Comparison of ENCODE assay signal across 9 cellular contexts in the genomic region with DNA sequence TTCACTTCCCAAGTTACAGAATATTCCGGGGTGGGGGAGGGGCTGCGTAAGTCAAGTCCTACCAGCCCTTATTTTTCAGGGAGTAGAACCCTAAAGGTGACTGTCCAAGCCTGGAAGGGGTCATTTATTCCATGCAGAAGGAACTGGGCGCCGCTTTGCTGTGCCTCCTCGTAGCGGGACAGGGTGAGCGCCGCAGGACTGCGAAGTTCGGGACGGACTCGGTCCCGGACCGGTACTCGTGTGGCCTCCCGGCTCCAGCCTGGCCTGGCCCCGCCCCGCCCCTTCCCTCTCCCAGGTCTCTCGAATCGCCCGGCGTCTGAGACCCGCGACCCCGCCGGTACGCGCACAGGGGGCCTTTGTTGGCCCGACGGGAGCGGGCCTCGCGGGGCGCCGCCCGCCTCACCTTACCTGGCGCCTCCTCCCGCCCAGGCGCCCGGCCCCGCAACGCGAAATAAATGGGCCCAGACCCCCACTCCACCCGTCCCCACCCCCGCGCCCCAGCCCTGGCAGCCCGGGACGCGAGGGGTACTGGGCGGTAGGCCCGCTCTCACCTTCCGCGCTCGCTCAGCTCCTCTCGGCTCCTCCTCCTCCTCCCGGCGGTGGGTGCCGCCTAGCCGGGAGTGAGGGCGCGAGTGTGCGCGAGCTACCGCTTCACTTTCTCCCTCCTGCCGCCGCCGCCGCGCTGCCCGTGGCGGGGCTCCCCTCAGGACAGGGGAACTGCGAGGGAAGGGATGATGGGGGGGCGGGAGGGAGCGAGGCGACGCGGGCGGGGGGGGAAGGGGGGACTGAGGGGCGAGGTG. TPM values are rescaled to one million over a fixed set of nuclear protein-coding genes. Genes with fewer than 3 reads are reported as not detected.
DNase-seq lines count a peak whose midpoint lies in the region; FAIRE-seq and TF ChIP-seq lines count a peak whose summit lies in the region.
"Had no signal": no experiment of that assay in that cellular context is flagged by ENCODE, and none has a peak within 500 bp of the region (broad histone marks: within the 10 kb centered on the region; RNA-seq: fewer than 3 reads in every experiment).

No MANE protein-coding gene starts in this region.

- peak overlapping the region; percentile 84 for H3K9ac ChIP-seq in ES-I3 (ENCODE audit: low read depth, low read length)
- peak overlapping the region; percentile 41 for H3K9ac ChIP-seq in neural progenitor cell

- H3K9me3 ChIP-seq in ES-I3 (ENCODE audit: control insufficient read depth, insufficient read depth, low read length) (no peaks in the 10 kb centered on the region), HEK293 (ENCODE audit: control insufficient read depth, insufficient read depth, low read depth, low read length) (no peaks in the 10 kb centered on the region), neural progenitor cell (ENCODE audit: low read depth) (no peaks in the 10 kb centered on the region)

- H3K4me1 ChIP-seq in ES-I3 (ENCODE audit: insufficient read depth, low read length): peaks cover 28% of the 10 kb centered on the region
- peaks cover 7% of the 10 kb centered on the region for H3K4me1 ChIP-seq in HEK293 (ENCODE audit: control insufficient read depth, insufficient read depth, low read length)
- peaks cover 38% of the 10 kb centered on the region for H3K4me1 ChIP-seq in neural progenitor cell

- FAIRE-seq in RCC 7860 (lab: Jason Lieb, UNC): no peak
- FAIRE-seq: endometrium had no signal

- H3K27me3 ChIP-seq in neural progenitor cell: no peaks in the 10 kb centered on the region

- H3K79me2 ChIP-seq in neural progenitor cell (ENCODE audit: low read depth): peaks cover 43% of the 10 kb centered on the region

- H3K4me1 Mint-ChIP-seq in neural progenitor cell: peaks cover 41% of the 10 kb centered on the region

- H3K36me3 ChIP-seq in ES-I3 (ENCODE audit: insufficient read depth, low read length) (no peaks in the 10 kb centered on the region), HEK293 (ENCODE audit: control insufficient read depth in 2 of 2, insufficient read depth in 1 of 2, low read length in 2 of 2) (no peaks in the 10 kb centered on the region), neural progenitor cell (no peaks in the 10 kb centered on the region)

- H3K27ac Mint-ChIP-seq in neural progenitor cell: peak overlapping the region; percentile 65

- DNase-seq in NCI-H526 treated with DMSO at 0.1 percent for 48 hours (lab: John Stamatoyannopoulos, UW) (peak; percentile 41), foreskin fibroblast (peak in 1 of 2 donors; percentile 54), neural progenitor cell (ENCODE audit: low spot score) (peak; percentile 75), RCC 7860 (ENCODE audit: low spot score) (no peak)
- DNase-seq in activated T-helper 9 cell treated with anti-CD3 and anti-CD28 coated beads, Interleukin-2, amount 50 U/mL, for 16 hours (ENCODE audit: low read depth): peak; percentile 43

- H3K27me3 Mint-ChIP-seq in neural progenitor cell (ENCODE audit: insufficient read depth, low read depth): no peaks in the 10 kb centered on the region

- H3K27ac ChIP-seq in HEK293 (ENCODE audit: extremely low read depth, low read depth, low read length): no peak overlapping the region; the same call in 1 of the 2 replicates
- no peak overlapping the region for H3K27ac ChIP-seq in neural progenitor cell
- H3K27ac ChIP-seq in temporal lobe (ENCODE audit: low read depth, low read length): peak overlapping the region; percentile 7

- no peaks in the 10 kb centered on the region for H3K9me3 Mint-ChIP-seq in neural progenitor cell

- CTCF ChIA-PET in HEK293 (lab: Yijun Ruan, JAX): interaction anchor here (1.2 kb wide), 1 partner anchor 277 kb away, joined by 3 read pairs; no protein-coding TSS in a partner anchor

- TF ChIP-seq CTCF in HEK293 (tag by site-specific recombination; IDR thresholded peaks at IDR 0.05) (no peak), foreskin fibroblast (IDR thresholded peaks at IDR 0.05; ENCODE audit: low read depth, low read length) (no peak), neural progenitor cell (IDR thresholded peaks at IDR 0.05) (no peak)

- peak overlapping the region; percentile 93 for H3K4me3 Mint-ChIP-seq in neural progenitor cell

- peaks cover 46% of the 10 kb centered on the region for H3F3A ChIP-seq in neural progenitor cell (ENCODE audit: low read depth)

- H3K4me3 ChIP-seq in HEK293 (ENCODE audit: low read depth, low read length): peak overlapping the region; percentile 68
- H3K4me3 ChIP-seq in foreskin fibroblast (ENCODE audit: low read depth in 1 of 2, low read length in 2 of 2): peak overlapping the region; percentile 49 to 62
- peak overlapping the region; percentile 79 for H3K4me3 ChIP-seq in neural progenitor cell

- POLR2A ChIA-PET in HEK293 (lab: Yijun Ruan, JAX): interaction anchor here (0.6 to 1.3 kb wide), 4 partner anchors 34 to 559 kb away, joined by 3 to 5 read pairs (median 4); a partner anchor contains a TSS

- H3K36me3 Mint-ChIP-seq in neural progenitor cell: no peaks in the 10 kb centered on the region

- peaks cover 7% of the 10 kb centered on the region for H4K20me1 ChIP-seq in neural progenitor cell (ENCODE audit: low read depth)

- peak overlapping the region; percentile 91 for H3K4me2 ChIP-seq in neural progenitor cell

- H2AFZ ChIP-seq in neural progenitor cell (replicated peaks): peak overlapping the region; percentile 100

TF ChIP-seq in HEK293, 187 proteins besides CTCF, POLR2A, EP300 and RAD21:
- TF ChIP-seq, protein P1, sequence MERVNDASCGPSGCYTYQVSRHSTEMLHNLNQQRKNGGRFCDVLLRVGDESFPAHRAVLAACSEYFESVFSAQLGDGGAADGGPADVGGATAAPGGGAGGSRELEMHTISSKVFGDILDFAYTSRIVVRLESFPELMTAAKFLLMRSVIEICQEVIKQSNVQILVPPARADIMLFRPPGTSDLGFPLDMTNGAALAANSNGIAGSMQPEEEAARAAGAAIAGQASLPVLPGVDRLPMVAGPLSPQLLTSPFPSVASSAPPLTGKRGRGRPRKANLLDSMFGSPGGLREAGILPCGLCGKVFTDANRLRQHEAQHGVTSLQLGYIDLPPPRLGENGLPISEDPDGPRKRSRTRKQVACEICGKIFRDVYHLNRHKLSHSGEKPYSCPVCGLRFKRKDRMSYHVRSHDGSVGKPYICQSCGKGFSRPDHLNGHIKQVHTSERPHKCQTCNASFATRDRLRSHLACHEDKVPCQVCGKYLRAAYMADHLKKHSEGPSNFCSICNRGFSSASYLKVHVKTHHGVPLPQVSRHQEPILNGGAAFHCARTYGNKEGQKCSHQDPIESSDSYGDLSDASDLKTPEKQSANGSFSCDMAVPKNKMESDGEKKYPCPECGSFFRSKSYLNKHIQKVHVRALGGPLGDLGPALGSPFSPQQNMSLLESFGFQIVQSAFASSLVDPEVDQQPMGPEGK (tag by site-specific recombination; IDR thresholded peaks at IDR 0.05): peak; percentile 13; the same call in 1 of the 2 replicates
- TF ChIP-seq ZNF335 (tag by site-specific recombination; conservative IDR thresholded peaks at IDR 0.05): peak; percentile 65
- TF ChIP-seq ZNF155 (tag by site-specific recombination; IDR thresholded peaks at IDR 0.05): no peak
- TF ChIP-seq ZNF660 (tag by site-specific recombination; IDR thresholded peaks at IDR 0.05): no peak
- 0 out of 2 replicates have a peak, but pooled peaks have one; percentile 4 for TF ChIP-seq SP2 (tag by site-specific recombination; IDR thresholded peaks at IDR 0.05)
- TF ChIP-seq, protein P2, sequence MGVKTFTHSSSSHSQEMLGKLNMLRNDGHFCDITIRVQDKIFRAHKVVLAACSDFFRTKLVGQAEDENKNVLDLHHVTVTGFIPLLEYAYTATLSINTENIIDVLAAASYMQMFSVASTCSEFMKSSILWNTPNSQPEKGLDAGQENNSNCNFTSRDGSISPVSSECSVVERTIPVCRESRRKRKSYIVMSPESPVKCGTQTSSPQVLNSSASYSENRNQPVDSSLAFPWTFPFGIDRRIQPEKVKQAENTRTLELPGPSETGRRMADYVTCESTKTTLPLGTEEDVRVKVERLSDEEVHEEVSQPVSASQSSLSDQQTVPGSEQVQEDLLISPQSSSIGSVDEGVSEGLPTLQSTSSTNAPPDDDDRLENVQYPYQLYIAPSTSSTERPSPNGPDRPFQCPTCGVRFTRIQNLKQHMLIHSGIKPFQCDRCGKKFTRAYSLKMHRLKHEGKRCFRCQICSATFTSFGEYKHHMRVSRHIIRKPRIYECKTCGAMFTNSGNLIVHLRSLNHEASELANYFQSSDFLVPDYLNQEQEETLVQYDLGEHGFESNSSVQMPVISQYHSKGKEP (tag by site-specific recombination; IDR thresholded peaks at IDR 0.05): no peak
- no peak for TF ChIP-seq ZNF404 (tag by site-specific recombination; IDR thresholded peaks at IDR 0.05)
- peak; percentile 26; the same call in 1 of the 2 replicates for TF ChIP-seq ZNF76 (tag by site-specific recombination; IDR thresholded peaks at IDR 0.05; ENCODE audit: borderline replicate concordance, low read depth)
- TF ChIP-seq ZNF560 (tag by site-specific recombination; IDR thresholded peaks at IDR 0.05; ENCODE audit: borderline replicate concordance): no peak
- peak; percentile 45; the same call in 1 of the 2 replicates for TF ChIP-seq KLF9 (tag by site-specific recombination; IDR thresholded peaks at IDR 0.05; ENCODE audit: low read depth)
- no peak for TF ChIP-seq SALL2 (tag by site-specific recombination; IDR thresholded peaks at IDR 0.05; ENCODE audit: borderline replicate concordance)
- TF ChIP-seq, protein P3, sequence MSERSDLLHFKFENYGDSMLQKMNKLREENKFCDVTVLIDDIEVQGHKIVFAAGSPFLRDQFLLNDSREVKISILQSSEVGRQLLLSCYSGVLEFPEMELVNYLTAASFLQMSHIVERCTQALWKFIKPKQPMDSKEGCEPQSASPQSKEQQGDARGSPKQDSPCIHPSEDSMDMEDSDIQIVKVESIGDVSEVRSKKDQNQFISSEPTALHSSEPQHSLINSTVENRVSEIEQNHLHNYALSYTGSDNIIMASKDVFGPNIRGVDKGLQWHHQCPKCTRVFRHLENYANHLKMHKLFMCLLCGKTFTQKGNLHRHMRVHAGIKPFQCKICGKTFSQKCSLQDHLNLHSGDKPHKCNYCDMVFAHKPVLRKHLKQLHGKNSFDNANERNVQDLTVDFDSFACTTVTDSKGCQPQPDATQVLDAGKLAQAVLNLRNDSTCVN (tag by site-specific recombination; optimal IDR thresholded peaks at IDR 0.05): peak; percentile 92
- TF ChIP-seq ZIC2 (tag by site-specific recombination; IDR thresholded peaks at IDR 0.05): peak; percentile 24; the same call in 1 of the 2 replicates
- TF ChIP-seq ZBTB20 (tag by site-specific recombination; IDR thresholded peaks at IDR 0.05): peak; percentile 41; the same call in 1 of the 2 replicates
- TF ChIP-seq GLIS2 (tag by site-specific recombination; IDR thresholded peaks at IDR 0.05): peak; percentile 56
- peak; percentile 19; the same call in 1 of the 2 replicates for TF ChIP-seq GLIS1 (tag by site-specific recombination; IDR thresholded peaks at IDR 0.05)
- 0 out of 2 replicates have a peak, but pooled peaks have one; percentile 31 for TF ChIP-seq ZFP37 (tag by site-specific recombination; IDR thresholded peaks at IDR 0.05)

RNA-seq across cellular contexts. Expression of a gene that starts 0.7 kb away (rescaled TPM):
- total RNA-seq in neural progenitor cell (ENCODE audit: low replicate concordance) (44.8 and 52.1 TPM in 2 replicates), temporal lobe (45.7 TPM)
